ENCODE assay signal across 1 cellular context in genomic region chr18:22933206-22933957, GRCh38.
TF ChIP-seq lines count a peak whose summit lies in the region.

Gene RBBP8, plus strand, starts transcription at chr18:22933328. Its CDS starts 3,524 bp downstream, at chr18:22936852.

TF ChIP-seq in HepG2, 621 proteins besides CTCF, POLR2A, EP300 and RAD21 (continued from another document and continues in another):
- TF ChIP-seq, protein P1, sequence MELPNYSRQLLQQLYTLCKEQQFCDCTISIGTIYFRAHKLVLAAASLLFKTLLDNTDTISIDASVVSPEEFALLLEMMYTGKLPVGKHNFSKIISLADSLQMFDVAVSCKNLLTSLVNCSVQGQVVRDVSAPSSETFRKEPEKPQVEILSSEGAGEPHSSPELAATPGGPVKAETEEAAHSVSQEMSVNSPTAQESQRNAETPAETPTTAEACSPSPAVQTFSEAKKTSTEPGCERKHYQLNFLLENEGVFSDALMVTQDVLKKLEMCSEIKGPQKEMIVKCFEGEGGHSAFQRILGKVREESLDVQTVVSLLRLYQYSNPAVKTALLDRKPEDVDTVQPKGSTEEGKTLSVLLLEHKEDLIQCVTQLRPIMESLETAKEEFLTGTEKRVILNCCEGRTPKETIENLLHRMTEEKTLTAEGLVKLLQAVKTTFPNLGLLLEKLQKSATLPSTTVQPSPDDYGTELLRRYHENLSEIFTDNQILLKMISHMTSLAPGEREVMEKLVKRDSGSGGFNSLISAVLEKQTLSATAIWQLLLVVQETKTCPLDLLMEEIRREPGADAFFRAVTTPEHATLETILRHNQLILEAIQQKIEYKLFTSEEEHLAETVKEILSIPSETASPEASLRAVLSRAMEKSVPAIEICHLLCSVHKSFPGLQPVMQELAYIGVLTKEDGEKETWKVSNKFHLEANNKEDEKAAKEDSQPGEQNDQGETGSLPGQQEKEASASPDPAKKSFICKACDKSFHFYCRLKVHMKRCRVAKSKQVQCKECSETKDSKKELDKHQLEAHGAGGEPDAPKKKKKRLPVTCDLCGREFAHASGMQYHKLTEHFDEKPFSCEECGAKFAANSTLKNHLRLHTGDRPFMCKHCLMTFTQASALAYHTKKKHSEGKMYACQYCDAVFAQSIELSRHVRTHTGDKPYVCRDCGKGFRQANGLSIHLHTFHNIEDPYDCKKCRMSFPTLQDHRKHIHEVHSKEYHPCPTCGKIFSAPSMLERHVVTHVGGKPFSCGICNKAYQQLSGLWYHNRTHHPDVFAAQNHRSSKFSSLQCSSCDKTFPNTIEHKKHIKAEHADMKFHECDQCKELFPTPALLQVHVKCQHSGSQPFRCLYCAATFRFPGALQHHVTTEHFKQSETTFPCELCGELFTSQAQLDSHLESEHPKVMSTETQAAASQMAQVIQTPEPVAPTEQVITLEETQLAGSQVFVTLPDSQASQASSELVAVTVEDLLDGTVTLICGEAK (IDR thresholded peaks at IDR 0.05): no peak
- TF ChIP-seq, protein P1 (CRISPR knock-in tag; IDR thresholded peaks at IDR 0.05): peak; percentile 61; the same call in 1 of the 2 replicates
- TF ChIP-seq ZNF124 (CRISPR knock-in tag; IDR thresholded peaks at IDR 0.05) (no peak; the same call in 1 of the 2 replicates), ZNF10 (CRISPR knock-in tag; IDR thresholded peaks at IDR 0.05; ENCODE audit: borderline replicate concordance, low read depth) (no peak), YEATS2 (CRISPR knock-in tag; IDR thresholded peaks at IDR 0.05; ENCODE audit: borderline replicate concordance) (no peak; the same call in 1 of the 2 replicates), FOSL1 (CRISPR knock-in tag; IDR thresholded peaks at IDR 0.05; ENCODE audit: borderline replicate concordance) (no peak), ZSCAN25 (CRISPR knock-in tag; IDR thresholded peaks at IDR 0.05) (peak; percentile 50; the same call in 1 of the 2 replicates), SRF (IDR thresholded peaks at IDR 0.05; ENCODE audit: low read depth, low read length) (no peak), PRPF4 (IDR thresholded peaks at IDR 0.05; ENCODE audit: low read depth, low read length, poor library complexity, severe bottlenecking) (no peak), ZNF160 (CRISPR knock-in tag; IDR thresholded peaks at IDR 0.05) (0 out of 2 replicates have a peak, but pooled peaks have one; percentile 14), RFXAP (CRISPR knock-in tag; IDR thresholded peaks at IDR 0.05; ENCODE audit: borderline replicate concordance) (no peak), ZNF333 (CRISPR knock-in tag; IDR thresholded peaks at IDR 0.05; ENCODE audit: borderline replicate concordance) (0 out of 2 replicates have a peak, but pooled peaks have one; percentile 52), KDM5A (IDR thresholded peaks at IDR 0.05; ENCODE audit: borderline replicate concordance, low read length) (peak; percentile 63; the same call in 1 of the 2 replicates), SMARCC2 (IDR thresholded peaks at IDR 0.05) (no peak), SP140L (CRISPR knock-in tag; IDR thresholded peaks at IDR 0.05; ENCODE audit: borderline replicate concordance) (no peak), ZNF770 (CRISPR knock-in tag; IDR thresholded peaks at IDR 0.05) (no peak), ZBTB7A (CRISPR knock-in tag; IDR thresholded peaks at IDR 0.05) (no peak), ZNF337 (CRISPR knock-in tag; IDR thresholded peaks at IDR 0.05; ENCODE audit: borderline replicate concordance, low read depth) (peak; percentile 72; the same call in 1 of the 2 replicates), ZNF816 (CRISPR knock-in tag; IDR thresholded peaks at IDR 0.05; ENCODE audit: borderline replicate concordance) (peak; percentile 52; the same call in 1 of the 2 replicates), ZNF652 (CRISPR knock-in tag; IDR thresholded peaks at IDR 0.05; ENCODE audit: borderline replicate concordance, low read depth) (0 out of 2 replicates have a peak, but pooled peaks have one; percentile 6), ZMYM3 (CRISPR knock-in tag; IDR thresholded peaks at IDR 0.05) (no peak), ETV6 (CRISPR knock-in tag; conservative IDR thresholded peaks at IDR 0.05) (no peak), NFE2L2 (IDR thresholded peaks at IDR 0.05; ENCODE audit: low read length) (no peak), E2F5 (CRISPR knock-in tag; conservative IDR thresholded peaks at IDR 0.05) (peak; percentile 65), RXRA (CRISPR knock-in tag; IDR thresholded peaks at IDR 0.05) (no peak; the same call in 1 of the 2 replicates), CHCHD3 (CRISPR knock-in tag; IDR thresholded peaks at IDR 0.05) (no peak), SOX5 (CRISPR knock-in tag; IDR thresholded peaks at IDR 0.05; ENCODE audit: borderline replicate concordance) (no peak; the same call in 1 of the 2 replicates), ARNT (IDR thresholded peaks at IDR 0.05) (no peak), NONO (IDR thresholded peaks at IDR 0.05) (no peak), NONO (CRISPR knock-in tag; conservative IDR thresholded peaks at IDR 0.05) (no peak; the same call in 1 of the 2 replicates), ZNF256 (CRISPR knock-in tag; conservative IDR thresholded peaks at IDR 0.05) (no peak), ZNF101 (CRISPR knock-in tag; IDR thresholded peaks at IDR 0.05; ENCODE audit: borderline replicate concordance, low read depth) (no peak)
- TF ChIP-seq, protein P2, sequence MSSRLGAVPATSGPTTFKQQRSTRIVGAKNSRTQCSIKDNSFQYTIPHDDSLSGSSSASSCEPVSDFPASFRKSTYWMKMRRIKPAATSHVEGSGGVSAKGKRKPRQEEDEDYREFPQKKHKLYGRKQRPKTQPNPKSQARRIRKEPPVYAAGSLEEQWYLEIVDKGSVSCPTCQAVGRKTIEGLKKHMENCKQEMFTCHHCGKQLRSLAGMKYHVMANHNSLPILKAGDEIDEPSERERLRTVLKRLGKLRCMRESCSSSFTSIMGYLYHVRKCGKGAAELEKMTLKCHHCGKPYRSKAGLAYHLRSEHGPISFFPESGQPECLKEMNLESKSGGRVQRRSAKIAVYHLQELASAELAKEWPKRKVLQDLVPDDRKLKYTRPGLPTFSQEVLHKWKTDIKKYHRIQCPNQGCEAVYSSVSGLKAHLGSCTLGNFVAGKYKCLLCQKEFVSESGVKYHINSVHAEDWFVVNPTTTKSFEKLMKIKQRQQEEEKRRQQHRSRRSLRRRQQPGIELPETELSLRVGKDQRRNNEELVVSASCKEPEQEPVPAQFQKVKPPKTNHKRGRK (CRISPR knock-in tag; IDR thresholded peaks at IDR 0.05): no peak
- TF ChIP-seq, protein P3, sequence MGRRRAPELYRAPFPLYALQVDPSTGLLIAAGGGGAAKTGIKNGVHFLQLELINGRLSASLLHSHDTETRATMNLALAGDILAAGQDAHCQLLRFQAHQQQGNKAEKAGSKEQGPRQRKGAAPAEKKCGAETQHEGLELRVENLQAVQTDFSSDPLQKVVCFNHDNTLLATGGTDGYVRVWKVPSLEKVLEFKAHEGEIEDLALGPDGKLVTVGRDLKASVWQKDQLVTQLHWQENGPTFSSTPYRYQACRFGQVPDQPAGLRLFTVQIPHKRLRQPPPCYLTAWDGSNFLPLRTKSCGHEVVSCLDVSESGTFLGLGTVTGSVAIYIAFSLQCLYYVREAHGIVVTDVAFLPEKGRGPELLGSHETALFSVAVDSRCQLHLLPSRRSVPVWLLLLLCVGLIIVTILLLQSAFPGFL (CRISPR knock-in tag; IDR thresholded peaks at IDR 0.05): no peak
- TF ChIP-seq, protein P4, sequence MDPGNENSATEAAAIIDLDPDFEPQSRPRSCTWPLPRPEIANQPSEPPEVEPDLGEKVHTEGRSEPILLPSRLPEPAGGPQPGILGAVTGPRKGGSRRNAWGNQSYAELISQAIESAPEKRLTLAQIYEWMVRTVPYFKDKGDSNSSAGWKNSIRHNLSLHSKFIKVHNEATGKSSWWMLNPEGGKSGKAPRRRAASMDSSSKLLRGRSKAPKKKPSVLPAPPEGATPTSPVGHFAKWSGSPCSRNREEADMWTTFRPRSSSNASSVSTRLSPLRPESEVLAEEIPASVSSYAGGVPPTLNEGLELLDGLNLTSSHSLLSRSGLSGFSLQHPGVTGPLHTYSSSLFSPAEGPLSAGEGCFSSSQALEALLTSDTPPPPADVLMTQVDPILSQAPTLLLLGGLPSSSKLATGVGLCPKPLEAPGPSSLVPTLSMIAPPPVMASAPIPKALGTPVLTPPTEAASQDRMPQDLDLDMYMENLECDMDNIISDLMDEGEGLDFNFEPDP (CRISPR knock-in tag; conservative IDR thresholded peaks at IDR 0.05): 0 out of 2 replicates have a peak, but pooled peaks have one; percentile 84
- TF ChIP-seq, protein P5, sequence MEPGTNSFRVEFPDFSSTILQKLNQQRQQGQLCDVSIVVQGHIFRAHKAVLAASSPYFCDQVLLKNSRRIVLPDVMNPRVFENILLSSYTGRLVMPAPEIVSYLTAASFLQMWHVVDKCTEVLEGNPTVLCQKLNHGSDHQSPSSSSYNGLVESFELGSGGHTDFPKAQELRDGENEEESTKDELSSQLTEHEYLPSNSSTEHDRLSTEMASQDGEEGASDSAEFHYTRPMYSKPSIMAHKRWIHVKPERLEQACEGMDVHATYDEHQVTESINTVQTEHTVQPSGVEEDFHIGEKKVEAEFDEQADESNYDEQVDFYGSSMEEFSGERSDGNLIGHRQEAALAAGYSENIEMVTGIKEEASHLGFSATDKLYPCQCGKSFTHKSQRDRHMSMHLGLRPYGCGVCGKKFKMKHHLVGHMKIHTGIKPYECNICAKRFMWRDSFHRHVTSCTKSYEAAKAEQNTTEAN (CRISPR knock-in tag; conservative IDR thresholded peaks at IDR 0.05): no peak
- TF ChIP-seq, protein P6, sequence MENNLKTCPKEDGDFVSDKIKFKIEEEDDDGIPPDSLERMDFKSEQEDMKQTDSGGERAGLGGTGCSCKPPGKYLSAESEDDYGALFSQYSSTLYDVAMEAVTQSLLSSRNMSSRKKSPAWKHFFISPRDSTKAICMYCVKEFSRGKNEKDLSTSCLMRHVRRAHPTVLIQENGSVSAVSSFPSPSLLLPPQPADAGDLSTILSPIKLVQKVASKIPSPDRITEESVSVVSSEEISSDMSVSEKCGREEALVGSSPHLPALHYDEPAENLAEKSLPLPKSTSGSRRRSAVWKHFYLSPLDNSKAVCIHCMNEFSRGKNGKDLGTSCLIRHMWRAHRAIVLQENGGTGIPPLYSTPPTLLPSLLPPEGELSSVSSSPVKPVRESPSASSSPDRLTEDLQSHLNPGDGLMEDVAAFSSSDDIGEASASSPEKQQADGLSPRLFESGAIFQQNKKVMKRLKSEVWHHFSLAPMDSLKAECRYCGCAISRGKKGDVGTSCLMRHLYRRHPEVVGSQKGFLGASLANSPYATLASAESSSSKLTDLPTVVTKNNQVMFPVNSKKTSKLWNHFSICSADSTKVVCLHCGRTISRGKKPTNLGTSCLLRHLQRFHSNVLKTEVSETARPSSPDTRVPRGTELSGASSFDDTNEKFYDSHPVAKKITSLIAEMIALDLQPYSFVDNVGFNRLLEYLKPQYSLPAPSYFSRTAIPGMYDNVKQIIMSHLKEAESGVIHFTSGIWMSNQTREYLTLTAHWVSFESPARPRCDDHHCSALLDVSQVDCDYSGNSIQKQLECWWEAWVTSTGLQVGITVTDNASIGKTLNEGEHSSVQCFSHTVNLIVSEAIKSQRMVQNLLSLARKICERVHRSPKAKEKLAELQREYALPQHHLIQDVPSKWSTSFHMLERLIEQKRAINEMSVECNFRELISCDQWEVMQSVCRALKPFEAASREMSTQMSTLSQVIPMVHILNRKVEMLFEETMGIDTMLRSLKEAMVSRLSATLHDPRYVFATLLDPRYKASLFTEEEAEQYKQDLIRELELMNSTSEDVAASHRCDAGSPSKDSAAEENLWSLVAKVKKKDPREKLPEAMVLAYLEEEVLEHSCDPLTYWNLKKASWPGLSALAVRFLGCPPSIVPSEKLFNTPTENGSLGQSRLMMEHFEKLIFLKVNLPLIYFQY (CRISPR knock-in tag; IDR thresholded peaks at IDR 0.05; ENCODE audit: borderline replicate concordance): no peak
